14 cellular contexts compared by ENCODE assay signal in the genomic region with DNA sequence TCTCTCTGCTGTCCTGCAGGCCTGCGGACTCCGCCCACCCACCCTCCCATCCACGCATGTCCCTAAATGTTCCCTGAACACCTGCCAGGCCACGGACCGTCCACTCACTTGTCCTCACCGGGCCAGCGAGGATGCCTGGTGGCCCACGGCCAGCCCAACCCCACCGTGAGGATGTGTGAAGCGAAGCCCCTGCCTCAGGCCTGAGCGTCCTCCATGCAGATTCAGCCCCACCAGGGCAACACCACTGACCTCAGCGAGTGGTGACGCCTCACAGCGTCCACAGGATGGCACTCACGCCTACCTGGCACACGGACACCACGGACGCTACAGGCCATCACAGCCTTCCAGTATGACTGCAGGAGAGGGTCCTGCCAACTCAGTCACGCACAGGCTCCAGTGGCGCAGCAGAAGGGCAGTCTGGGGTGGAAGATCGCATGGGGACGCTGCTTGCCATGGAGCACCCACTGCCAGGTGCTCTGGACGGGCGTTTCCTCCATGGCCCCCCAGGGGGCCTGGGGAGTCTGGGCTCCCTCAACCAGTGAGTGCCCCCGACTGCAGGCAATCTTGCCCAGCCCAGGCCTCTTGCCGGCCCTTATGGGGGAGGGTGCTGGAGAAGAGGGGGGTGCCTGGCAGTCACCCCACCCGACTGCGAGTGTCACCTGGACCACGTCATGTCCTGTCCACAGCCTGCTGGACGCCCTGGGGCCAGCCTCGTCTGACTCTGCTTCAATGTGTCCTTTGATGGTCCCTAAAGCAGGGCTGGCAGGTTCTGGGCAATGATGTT. TPM values are rescaled to one million over a fixed set of nuclear protein-coding genes. Genes with fewer than 3 reads are reported as not detected.
A peak's percentile ranks its signal among the peaks of the same experiment; 100 is the strongest.
DNase-seq lines count a peak whose midpoint lies in the region; ATAC-seq and TF ChIP-seq lines count a peak whose summit lies in the region.
"Had no signal": no experiment of that assay in that cellular context is flagged by ENCODE, and none has a peak within 500 bp of the region (broad histone marks: within the 10 kb centered on the region; RNA-seq: fewer than 3 reads in every experiment).

No MANE protein-coding gene starts in this region.

- H3K9me3 ChIP-seq in MG63 (no peaks in the 10 kb centered on the region), heart left ventricle (no peaks in the 10 kb centered on the region), psoas muscle (no peaks in the 10 kb centered on the region)

- WGBS in heart left ventricle, 4 donors = 71 to 83% (median 78%) methylated on average over 21 to 31 of the region's 31 CpGs
- 79 to 86% (median 80%) methylated on average over 27 to 31 of the region's 31 CpGs for WGBS in psoas muscle, 3 donors

- DNase-seq in NCI-H748 (lab: John Stamatoyannopoulos, UW; ENCODE audit: unreplicated experiment) (peak; percentile 14), NCI-H748 treated with DMSO at 0.1 percent for 48 hours (lab: John Stamatoyannopoulos, UW) (no peak), MG63 (peak; percentile 9), heart left ventricle (peak in 2 of 5 donors; percentile 50 to 57), psoas muscle (peak in 1 of 2 donors; percentile 60), GM19238 (ENCODE audit: insufficient read length, low spot score) (no peak)
- DNase-seq: activated naive CD8-positive, alpha-beta T cell treated with anti-CD3 and anti-CD28 coated beads for 36 hours; Karpas-422; NCI-H187 treated with DMSO at 0.1 percent for 48 hours; NK-92 treated with Interleukin-12 subunit alpha and Interleukin-12 subunit beta, amount 100 ng/mL, for 24 hours had no signal

- TF ChIP-seq CTCF in heart left ventricle (IDR thresholded peaks at IDR 0.05) (peak in 2 of 12 donors; percentile 20 to 27), psoas muscle (IDR thresholded peaks at IDR 0.05) (no peak)

- peak overlapping the region in 3 of 12 donors; percentile 28 to 43 (median 43) for H3K27ac ChIP-seq in heart left ventricle
- no peak overlapping the region for H3K27ac ChIP-seq in psoas muscle
- H3K27ac ChIP-seq: cardiac muscle cell, HL-60 had no signal

- H3K27me3 ChIP-seq in MG63 (no peaks in the 10 kb centered on the region), heart left ventricle (no peaks in the 10 kb centered on the region), psoas muscle (ENCODE audit: insufficient read depth in 3 of 3, low read length in 2 of 3) (no peaks in the 10 kb centered on the region)
- H3K27me3 ChIP-seq: cardiac muscle cell had no signal

- intact Hi-C loops in heart left ventricle (cut with DNase I) (no loop called here), psoas muscle (cut with DNase I) (no loop called here)

- TF ChIP-seq POLR2A in heart left ventricle (IDR thresholded peaks at IDR 0.05) = no peak

- ATAC-seq in heart left ventricle (peak; percentile 38 to 72 (median 62)), psoas muscle (peak; percentile 35 to 71 (median 60)), HG03159 (IDR thresholded peaks at IDR 0.05; ENCODE audit: unreplicated experiment) (no peak), GM19467 (IDR thresholded peaks at IDR 0.05; ENCODE audit: unreplicated experiment) (no peak)

- H3K4me3 ChIP-seq in MG63 (no peak overlapping the region), heart left ventricle (no peak overlapping the region), psoas muscle (no peak overlapping the region)
- H3K4me3 ChIP-seq: cardiac muscle cell had no signal

- peaks cover 0 to 35% (median 9%) of the 10 kb centered on the region in 12 donors for H3K4me1 ChIP-seq in heart left ventricle
- no peaks in the 10 kb centered on the region for H3K4me1 ChIP-seq in psoas muscle

- no peaks in the 10 kb centered on the region; the same call in 1 of the 2 replicates for H3K36me3 ChIP-seq in MG63
- peaks cover 0 to 12% (median 0%) of the 10 kb centered on the region in 9 donors for H3K36me3 ChIP-seq in heart left ventricle
- H3K36me3 ChIP-seq in psoas muscle (ENCODE audit: insufficient read depth in 1 of 2, low read depth in 1 of 2) = no peaks in the 10 kb centered on the region
- H3K36me3 ChIP-seq: cardiac muscle cell had no signal

RNA-seq across cellular contexts. Expression of gene HDAC4, which starts 25.4 kb away (rescaled TPM):
- 5.2 and 27.3 TPM in 2 replicates for total RNA-seq in MG63 (2014; rRNA removed; shearing (Covaris generic); ENCODE audit: low replicate concordance)
- total RNA-seq in heart left ventricle = 10 to 100 TPM; 16.7 to 37.6 (median 27.7) TPM
- 10 to 100 TPM; 13.9 to 15.2 TPM for polyA plus RNA-seq in heart left ventricle
- 100 to 1,000 TPM; 129 to 329 (median 154) TPM for total RNA-seq in psoas muscle
- polyA plus RNA-seq in psoas muscle = 10 to 100 TPM in 2 of 3 donors, 1 to 10 TPM in 1; 7.9 to 38.6 (median 29.9) TPM

Comparison
In these comparisons a context has a peak if more than half of its experiments do, and no peak if none do; other contexts are left out.
1. DNase-seq: peak in NCI-H748 (single experiment) and MG63 (single experiment); none in NCI-H748 treated with DMSO at 0.1 percent for 48 hours (single experiment) and GM19238 (single experiment).
2. ATAC-seq: peak in heart left ventricle (4 of 4) and psoas muscle (4 of 4); none in HG03159 (single experiment) and GM19467 (single experiment).